Comparison of ENCODE assay signal across 22 cellular contexts in the genomic region with DNA sequence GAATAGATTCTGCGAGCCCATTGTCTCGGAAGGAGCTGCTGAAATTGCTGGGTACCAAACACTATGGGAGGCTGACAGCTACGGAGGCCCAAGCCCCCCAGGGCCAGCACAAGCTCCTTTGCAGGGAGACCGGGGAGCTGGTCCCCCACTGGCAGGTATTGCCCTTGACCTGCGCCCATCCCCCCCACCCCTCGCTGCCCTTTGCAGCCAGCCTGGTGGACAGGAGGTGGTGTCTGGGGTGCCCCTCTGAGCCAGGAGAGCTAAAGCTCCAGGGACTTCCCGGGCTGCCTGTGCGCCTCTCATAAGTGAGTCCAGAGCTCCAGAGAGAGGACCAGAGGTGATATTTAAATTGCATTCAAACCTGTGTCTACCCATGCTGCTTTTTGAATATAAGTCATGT. TPM values are rescaled to one million over a fixed set of nuclear protein-coding genes. Genes with fewer than 3 reads are reported as not detected.
DNase-seq lines count a peak whose midpoint lies in the region; ATAC-seq and TF ChIP-seq lines count a peak whose summit lies in the region.
"Had no signal": no experiment of that assay in that cellular context is flagged by ENCODE, and none has a peak within 500 bp of the region (broad histone marks: within the 10 kb centered on the region; RNA-seq: fewer than 3 reads in every experiment).

No MANE protein-coding gene starts in this region.

- H3K18ac ChIP-seq in mesendoderm (ENCODE audit: low read length): no peak overlapping the region

- H3K9ac ChIP-seq in muscle layer of colon (ENCODE audit: low read length): peak overlapping the region; percentile 26
- no peak overlapping the region for H3K9ac ChIP-seq in smooth muscle cell (ENCODE audit: low read depth)
- no peak overlapping the region for H3K9ac ChIP-seq in mesendoderm (ENCODE audit: low read length)

- H3K27me3 ChIP-seq in H7 (ENCODE audit: control insufficient read depth, insufficient read depth, low read length): peaks cover 24% of the 10 kb centered on the region
- no peaks in the 10 kb centered on the region for H3K27me3 ChIP-seq in dorsolateral prefrontal cortex
- H3K27me3 ChIP-seq in muscle layer of colon (ENCODE audit: control insufficient read depth in 1 of 2, insufficient read depth in 2 of 2, low read length in 2 of 2): no peaks in the 10 kb centered on the region
- H3K27me3 ChIP-seq in smooth muscle cell (ENCODE audit: low read depth): no peaks in the 10 kb centered on the region
- H3K27me3 ChIP-seq in mesendoderm (ENCODE audit: insufficient read depth, low read length, poor library complexity): no peaks in the 10 kb centered on the region
- H3K27me3 ChIP-seq: brain microvascular endothelial cell had no signal

- intact Hi-C loops in dorsolateral prefrontal cortex (cut with DNase I): loop anchor here (5.0 to 10.0 kb wide), 5 partner anchors 74 to 363 kb away; no protein-coding TSS in a partner anchor

- no peaks in the 10 kb centered on the region for H3K9me3 ChIP-seq in muscle layer of colon (ENCODE audit: low read length)
- no peaks in the 10 kb centered on the region for H3K9me3 ChIP-seq in smooth muscle cell (replicated peaks; ENCODE audit: low read depth)

- no peak overlapping the region for H2BK5ac ChIP-seq in mesendoderm (ENCODE audit: low read length)

- no peak for TF ChIP-seq CTCF in dorsolateral prefrontal cortex (IDR thresholded peaks at IDR 0.05 in 54 of 56, conservative IDR thresholded peaks at IDR 0.05 in 2 of 56; ENCODE audit: low read depth in 1 of 56, partially characterized antibody in 56 of 56)
- no peak for TF ChIP-seq CTCF in smooth muscle cell (IDR thresholded peaks at IDR 0.05; ENCODE audit: borderline replicate concordance, insufficient read depth, poor library complexity, severe bottlenecking)

- ATAC-seq in HG03159 (IDR thresholded peaks at IDR 0.05; ENCODE audit: unreplicated experiment): no peak
- ATAC-seq: activated CD8-positive, alpha-beta T cell treated with anti-CD3 and anti-CD28 coated beads, Interleukin-2, amount 10 ng/mL, durations not matched to agents 7 days and 5 days; Panc1 had no signal

- H3K4me2 ChIP-seq in smooth muscle cell (peak overlapping the region; percentile 18), mesendoderm (ENCODE audit: low read length) (no peak overlapping the region)

- H3K4me1 ChIP-seq in muscle layer of colon (ENCODE audit: insufficient read depth, low read length) (peaks cover 71% of the 10 kb centered on the region), smooth muscle cell (ENCODE audit: low read depth) (peaks cover 20% of the 10 kb centered on the region), mesendoderm (ENCODE audit: control insufficient read depth, low read depth, low read length) (peaks cover 3% of the 10 kb centered on the region)

- H2AK5ac ChIP-seq in mesendoderm (ENCODE audit: low read length): no peak overlapping the region

- no peak overlapping the region for H2BK120ac ChIP-seq in mesendoderm (ENCODE audit: low read depth, low read length)

- H4K5ac ChIP-seq in mesendoderm (ENCODE audit: low read length): no peak overlapping the region

- no peak overlapping the region for H2AFZ ChIP-seq in smooth muscle cell (ENCODE audit: low read depth)

- H3K23ac ChIP-seq in mesendoderm (ENCODE audit: low read length): no peak overlapping the region

- H3K56ac ChIP-seq in mesendoderm (ENCODE audit: low read length): no peak overlapping the region

- no peak overlapping the region for H2BK15ac ChIP-seq in mesendoderm (replicated peaks; ENCODE audit: low read depth)

- no peaks in the 10 kb centered on the region for H4K20me1 ChIP-seq in smooth muscle cell (ENCODE audit: low read depth)

- H3K79me1 ChIP-seq in mesendoderm (ENCODE audit: low read length): no peaks in the 10 kb centered on the region

- peak overlapping the region in 56 of 59 donors; percentile 11 to 95 (median 84) for H3K27ac ChIP-seq in dorsolateral prefrontal cortex
- H3K27ac ChIP-seq in muscle layer of colon (ENCODE audit: low read depth, low read length): peak overlapping the region; percentile 84
- H3K27ac ChIP-seq in smooth muscle cell (ENCODE audit: low read depth): no peak overlapping the region
- H3K27ac ChIP-seq in mesendoderm (ENCODE audit: low read depth, low read length): no peak overlapping the region
- H3K27ac ChIP-seq: SK-N-MC had no signal

- H3K4me3 ChIP-seq in H7 (ENCODE audit: insufficient read depth, low read depth, low read length) (no peak overlapping the region), dorsolateral prefrontal cortex (peak overlapping the region in 20 of 59 donors; percentile 5 to 55 (median 22)), muscle layer of colon (ENCODE audit: low read depth in 1 of 2, low read length in 2 of 2) (peak overlapping the region in 1 of 2 donors; percentile 1), smooth muscle cell (no peak overlapping the region), mesendoderm (ENCODE audit: low read length) (no peak overlapping the region)
- H3K4me3 ChIP-seq: SK-N-MC had no signal

- no peaks in the 10 kb centered on the region for H3K79me2 ChIP-seq in smooth muscle cell (ENCODE audit: low read depth)
- no peaks in the 10 kb centered on the region for H3K79me2 ChIP-seq in mesendoderm (ENCODE audit: control insufficient read depth, insufficient read depth, low read length)

- peak; percentile 33 for DNase-seq in H7
- no peak for DNase-seq in dorsolateral prefrontal cortex
- no peak for DNase-seq in smooth muscle cell (lab: John Stamatoyannopoulos, UW; ENCODE audit: unreplicated experiment)
- no peak for DNase-seq in mesendoderm
- DNase-seq in HUDEP-2 (lab: John Stamatoyannopoulos, UW; ENCODE audit: unreplicated experiment in 76 of 76): no peak
- DNase-seq in NCI-H1694 (lab: John Stamatoyannopoulos, UW): no peak
- DNase-seq: ACHN; activated CD8-positive, alpha-beta T cell treated with anti-CD3 and anti-CD28 coated beads, Interleukin-2, amount 10 ng/mL, durations not matched to agents 7 days and 5 days; activated naive CD4-positive, alpha-beta T cell treated with anti-CD3 and anti-CD28 coated beads, Interleukin-2, amount 50 U/mL, for 16 hours; activated T-cell treated with anti-CD3 and anti-CD28 coated beads, Interleukin-2, amount 50 U/mL, for 48 hours; brain microvascular endothelial cell; head of caudate nucleus; midbrain; NCI-H1417 treated with DMSO at 0.1 percent for 48 hours; NCI-H226; stimulated activated CD4-positive, alpha-beta T cell treated with anti-CD3 and anti-CD28 coated beads, Interleukin-2, amount 100 ng/mL, for 48 hours; T-helper 9 cell had no signal

- H3K36me3 ChIP-seq in H7 (replicated peaks; ENCODE audit: control insufficient read depth, insufficient read depth, low read length) (no peaks in the 10 kb centered on the region), muscle layer of colon (ENCODE audit: insufficient read depth, low read length) (no peaks in the 10 kb centered on the region), smooth muscle cell (ENCODE audit: low read depth) (no peaks in the 10 kb centered on the region), mesendoderm (ENCODE audit: control insufficient read depth, insufficient read depth, low read length) (no peaks in the 10 kb centered on the region)
- H3K36me3 ChIP-seq: brain microvascular endothelial cell had no signal

- H3F3A ChIP-seq in smooth muscle cell (ENCODE audit: low read depth): peaks cover 35% of the 10 kb centered on the region

- 89% methylated on average over 6 of the region's 8 CpGs for WGBS in smooth muscle cell (ENCODE audit: low lambda C conversion rate)
- WGBS in mesendoderm (ENCODE audit: extremely low coverage, insufficient coverage, low lambda C conversion rate): no CpG with 5 or more reads among the region's 8 CpGs

- H3K4ac ChIP-seq in mesendoderm (ENCODE audit: low read depth, low read length): no peak overlapping the region

- no peak overlapping the region for H4K8ac ChIP-seq in mesendoderm (ENCODE audit: low read depth, low read length)

RNA-seq across cellular contexts. Expression of a gene that starts 5.4 kb away (rescaled TPM):
- 8.7 and 12.0 TPM in 2 replicates for total RNA-seq in H7 (2014; rRNA removed; shearing (Covaris generic))
- total RNA-seq in dorsolateral prefrontal cortex (10 to 100 TPM in 23 of 120 experiments, 1 to 10 TPM in 97; 2.2 to 13.5 (median 7.3) TPM), smooth muscle cell (2.1 and 3.1 TPM in 2 replicates)
- 0.18 and 3.1 TPM in 2 replicates for polyA plus RNA-seq in smooth muscle cell
- polyA plus RNA-seq in mesendoderm (2013, experiment 1 of 2): 24.6 TPM
- 23.7 TPM for polyA plus RNA-seq in mesendoderm (2013, experiment 2 of 2)
- total RNA-seq: activated CD8-positive, alpha-beta T cell treated with anti-CD3 and anti-CD28 coated beads, Interleukin-2, amount 10 ng/mL, durations not matched to agents 7 days and 5 days had no signal
- polyA plus RNA-seq: CD14-positive monocyte had no signal

Comparison
In these comparisons a context has a peak if more than half of its experiments do, and no peak if none do; other contexts are left out.
1. H3K27ac ChIP-seq: peak in dorsolateral prefrontal cortex (56 of 59) and muscle layer of colon (single experiment); none in smooth muscle cell (single experiment) and mesendoderm (single experiment).